Comparison of ENCODE assay signal across 1 cellular context in genomic region chr2:2291500-2292260, GRCh38.
TF ChIP-seq lines count a peak whose summit lies in the region.

No MANE protein-coding gene starts in this region.

TF ChIP-seq in H1, 55 proteins besides CTCF, POLR2A, EP300 and RAD21 (continued from another document):
- TF ChIP-seq KDM1A (IDR thresholded peaks at IDR 0.05; ENCODE audit: borderline replicate concordance, low read length) (no peak), TEAD4 (IDR thresholded peaks at IDR 0.05; ENCODE audit: low read depth, low read length) (peak; percentile 50; the same call in 1 of the 2 replicates), SAP30 (IDR thresholded peaks at IDR 0.05; ENCODE audit: insufficient read depth, insufficient replicate concordance, low read length) (no peak), TCF12 (IDR thresholded peaks at IDR 0.05; ENCODE audit: low read depth, low read length) (0 out of 2 replicates have a peak, but pooled peaks have one; percentile 65), RFX5 (IDR thresholded peaks at IDR 0.05; ENCODE audit: borderline replicate concordance, low read depth, low read length) (no peak)
